ENCODE assay signal across 10 cellular contexts in the genomic region with DNA sequence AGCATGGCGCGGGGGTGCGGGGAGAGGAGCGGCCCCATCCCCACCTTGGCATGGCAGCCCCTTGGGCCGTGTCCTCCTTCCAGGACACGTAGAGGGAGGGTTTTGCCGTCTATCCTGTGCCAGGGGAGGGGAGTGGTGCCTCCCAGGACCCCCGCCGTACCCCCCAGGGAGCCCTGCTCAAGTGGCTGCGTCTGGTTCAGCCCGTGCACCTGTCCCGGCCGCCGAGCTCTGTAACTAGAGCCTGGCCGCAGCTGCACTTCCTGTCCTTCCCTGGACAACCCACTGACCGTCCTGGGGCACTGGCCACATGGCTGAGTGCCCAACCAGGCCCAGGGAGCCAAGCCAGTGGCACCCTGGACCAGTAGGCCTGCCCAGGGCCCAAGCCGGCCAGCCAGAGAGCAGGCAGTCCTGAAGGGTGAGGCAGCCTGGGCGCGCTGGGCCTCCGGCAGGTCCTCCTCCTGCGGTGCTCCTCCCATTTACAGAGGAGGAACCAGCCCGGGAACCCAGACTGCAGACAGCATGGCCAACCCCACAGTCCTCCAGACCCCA. TPM values are rescaled to one million over a fixed set of nuclear protein-coding genes. Genes with fewer than 3 reads are reported as not detected.
DNase-seq lines count a peak whose midpoint lies in the region; FAIRE-seq and TF ChIP-seq lines count a peak whose summit lies in the region.
"Had no signal": no experiment of that assay in that cellular context is flagged by ENCODE, and none has a peak within 500 bp of the region (broad histone marks: within the 10 kb centered on the region; RNA-seq: fewer than 3 reads in every experiment).

No MANE protein-coding gene starts in this region.

- TF ChIP-seq POLR2A in breast epithelium (IDR thresholded peaks at IDR 0.05): no peak
- TF ChIP-seq POLR2A in thyroid gland (IDR thresholded peaks at IDR 0.05): no peak
- no peak for TF ChIP-seq POLR2A in GM12892 (IDR thresholded peaks at IDR 0.05; ENCODE audit: low read depth, low read length)

- peak; percentile 67 for DNase-seq in NCI-H2196 (lab: John Stamatoyannopoulos, UW; ENCODE audit: unreplicated experiment)
- no peak for DNase-seq in breast epithelium (ENCODE audit: low spot score in 2 of 2)
- peak in 1 of 2 donors; percentile 53 for DNase-seq in thyroid gland
- no peak for DNase-seq in COLO668 (lab: John Stamatoyannopoulos, UW; ENCODE audit: unreplicated experiment)
- no peak for DNase-seq in activated CD4-positive, alpha-beta memory T cell treated with anti-CD3 and anti-CD28 coated beads for 36 hours
- DNase-seq in GM12892 (ENCODE audit: insufficient read length): no peak
- no peak for DNase-seq in activated CD4-positive, alpha-beta T cell treated with anti-CD3 and anti-CD28 coated beads for 4 hours
- DNase-seq: activated CD4-positive, alpha-beta T cell treated with anti-CD3 and anti-CD28 coated beads for 36 hours; stimulated activated CD4-positive, alpha-beta T cell treated with anti-CD3 and anti-CD28 coated beads, Interleukin-12 subunit alpha, Interleukin-12 subunit beta, amount 100 ng/mL, for 4 hours had no signal

- no peak overlapping the region for H3K27ac Mint-ChIP-seq in activated CD4-positive, alpha-beta memory T cell treated with anti-CD3 and anti-CD28 coated beads for 36 hours
- H3K27ac Mint-ChIP-seq: activated CD4-positive, alpha-beta T cell treated with anti-CD3 and anti-CD28 coated beads for 36 hours had no signal

- no peak for FAIRE-seq in GM12892 (lab: Jason Lieb, UNC)

- H3K9me3 ChIP-seq in breast epithelium (no peaks in the 10 kb centered on the region), liver (ENCODE audit: control insufficient read depth in 4 of 4, low read length in 3 of 4) (no peaks in the 10 kb centered on the region), thyroid gland (no peaks in the 10 kb centered on the region)

- peak in 1 of 2 donors; percentile 62 for TF ChIP-seq RAD21 in liver (IDR thresholded peaks at IDR 0.05)

- H3K27ac ChIP-seq in breast epithelium (peak overlapping the region; percentile 79 to 92), liver (ENCODE audit: low read depth in 1 of 2, low read length in 2 of 2) (peak overlapping the region; percentile 82 to 86), thyroid gland (peak overlapping the region; percentile 90 to 97 (median 92))

- no peaks in the 10 kb centered on the region for H3K4me1 Mint-ChIP-seq in activated CD4-positive, alpha-beta memory T cell treated with anti-CD3 and anti-CD28 coated beads for 36 hours (ENCODE audit: low read depth)
- H3K4me1 Mint-ChIP-seq: activated CD4-positive, alpha-beta T cell treated with anti-CD3 and anti-CD28 coated beads for 36 hours had no signal

- POLR2A ChIA-PET in activated CD4-positive, alpha-beta memory T cell treated with anti-CD3 and anti-CD28 coated beads for 36 hours (lab: Charles Lee): no interaction called here

- 29% methylated on average over 22 of the region's 22 CpGs for WGBS in liver
- 61 to 100% methylated on average over 4 to 10 of the region's 22 CpGs for WGBS in thyroid gland, 2 donors

- H3K36me3 ChIP-seq in breast epithelium (no peaks in the 10 kb centered on the region), liver (ENCODE audit: control insufficient read depth in 4 of 4, insufficient read depth in 3 of 4, low read depth in 1 of 4, low read length in 3 of 4) (peaks cover 0 to 2% (median 0%) of the 10 kb centered on the region in 4 donors), thyroid gland (no peaks in the 10 kb centered on the region)

- H3K9ac ChIP-seq in liver (ENCODE audit: low read depth in 1 of 2, low read length in 2 of 2): no peak overlapping the region

- intact Hi-C loops in breast epithelium (cut with DNase I; ENCODE audit: low total_unique reads) (no loop called here), thyroid gland (cut with DNase I) (no loop called here)
- intact Hi-C loops in activated CD4-positive, alpha-beta memory T cell treated with anti-CD3 and anti-CD28 coated beads for 36 hours (cut with micrococcal nuclease): no loop called here

- H3K4me3 Mint-ChIP-seq in activated CD4-positive, alpha-beta memory T cell treated with anti-CD3 and anti-CD28 coated beads for 36 hours: no peak overlapping the region
- H3K4me3 Mint-ChIP-seq: activated CD4-positive, alpha-beta T cell treated with anti-CD3 and anti-CD28 coated beads for 36 hours had no signal

- TF ChIP-seq CTCF in breast epithelium (IDR thresholded peaks at IDR 0.05) (no peak), liver (IDR thresholded peaks at IDR 0.05; ENCODE audit: low read depth, low read length, missing input control) (no peak), thyroid gland (IDR thresholded peaks at IDR 0.05) (no peak)

- H3K27me3 Mint-ChIP-seq in activated CD4-positive, alpha-beta memory T cell treated with anti-CD3 and anti-CD28 coated beads for 36 hours: peaks cover 7% of the 10 kb centered on the region

- peaks cover 46 to 62% of the 10 kb centered on the region in 2 donors for H3K4me1 ChIP-seq in breast epithelium
- peaks cover 56 to 85% (median 72%) of the 10 kb centered on the region in 4 donors for H3K4me1 ChIP-seq in liver (ENCODE audit: control insufficient read depth in 4 of 4, insufficient read depth in 4 of 4, low read length in 3 of 4)
- H3K4me1 ChIP-seq in thyroid gland: peaks cover 85 to 96% of the 10 kb centered on the region in 2 donors

- H3K9me3 Mint-ChIP-seq in activated CD4-positive, alpha-beta memory T cell treated with anti-CD3 and anti-CD28 coated beads for 36 hours: no peaks in the 10 kb centered on the region

- CTCF ChIA-PET in activated CD4-positive, alpha-beta memory T cell treated with anti-CD3 and anti-CD28 coated beads for 36 hours (lab: Charles Lee): no interaction called here

- peak overlapping the region in 1 of 3 donors; percentile 46 for H3K4me3 ChIP-seq in breast epithelium
- H3K4me3 ChIP-seq in liver (ENCODE audit: low read depth in 1 of 3, low read length in 3 of 3): no peak overlapping the region
- no peak overlapping the region for H3K4me3 ChIP-seq in thyroid gland (replicated peaks in 1 of 3)

- no peaks in the 10 kb centered on the region for H3K27me3 ChIP-seq in breast epithelium
- no peaks in the 10 kb centered on the region for H3K27me3 ChIP-seq in liver (ENCODE audit: control insufficient read depth in 4 of 4, insufficient read depth in 4 of 4, low read length in 3 of 4)
- no peaks in the 10 kb centered on the region for H3K27me3 ChIP-seq in thyroid gland

- no peaks in the 10 kb centered on the region for H3K36me3 Mint-ChIP-seq in activated CD4-positive, alpha-beta memory T cell treated with anti-CD3 and anti-CD28 coated beads for 36 hours

TF ChIP-seq in liver, 16 proteins besides CTCF, POLR2A, EP300 and RAD21 (continues in another document):
- TF ChIP-seq FOXA1 (IDR thresholded peaks at IDR 0.05) (no peak), FOXA2 (IDR thresholded peaks at IDR 0.05) (no peak), HNF4A (conservative IDR thresholded peaks at IDR 0.05) (peak; percentile 57 to 79), YY1 (IDR thresholded peaks at IDR 0.05) (peak; percentile 67), HNF4G (IDR thresholded peaks at IDR 0.05) (no peak)

RNA-seq across cellular contexts. Expression of gene LAMA5, which starts 8.9 kb away (rescaled TPM):
- total RNA-seq in breast epithelium (100 to 1,000 TPM in 1 of 3 donors, 10 to 100 TPM in 2; 16.6 to 114 (median 53.3) TPM), liver (10 to 100 TPM in 1 of 2 donors, 1 to 10 TPM in 1; 3.6 to 40.2 TPM), thyroid gland (100 to 1,000 TPM in 3 of 4 donors, 10 to 100 TPM in 1; 93.9 to 179 (median 117) TPM)
- 10 to 100 TPM; 13.4 to 13.9 TPM for polyA plus RNA-seq in liver
- total RNA-seq in activated CD4-positive, alpha-beta memory T cell treated with anti-CD3 and anti-CD28 coated beads for 36 hours: 1 to 10 TPM in 1 of 2 experiments, under 1 TPM in 1; 0.78 to 1.1 TPM
- polyA plus RNA-seq in GM12892 (2012; ENCODE audit: missing spikeins): 1.6 TPM

RNA-seq across cellular contexts. Expression of gene RPS21, which starts 28.7 kb away (rescaled TPM):
- total RNA-seq in breast epithelium (1,000 to 10,000 TPM; 1,723 to 3,116 (median 2,974) TPM), liver (100 to 1,000 TPM; 378 to 499 TPM), thyroid gland (1,000 to 10,000 TPM; 1,818 to 3,649 (median 2,349) TPM)
- 1,000 to 10,000 TPM in 1 of 2 donors, 100 to 1,000 TPM in 1; 278 to 1,588 TPM for polyA plus RNA-seq in liver
- total RNA-seq in activated CD4-positive, alpha-beta memory T cell treated with anti-CD3 and anti-CD28 coated beads for 36 hours: 1,000 to 10,000 TPM; 2,488 to 2,529 TPM
- 4,195 TPM for polyA plus RNA-seq in GM12892 (2012; ENCODE audit: missing spikeins)

RNA-seq across cellular contexts. Expression of gene CABLES2, which starts 48.8 kb away (rescaled TPM):
- total RNA-seq in breast epithelium (1 to 10 TPM; 1.8 to 3.2 (median 2.9) TPM), liver (1 to 10 TPM; 2.0 to 3.2 TPM), thyroid gland (1 to 10 TPM; 5.8 to 8.5 (median 7.7) TPM)
- polyA plus RNA-seq in liver: 1 to 10 TPM in 1 of 2 donors, under 1 TPM in 1; 0.92 to 2.0 TPM
- total RNA-seq in activated CD4-positive, alpha-beta memory T cell treated with anti-CD3 and anti-CD28 coated beads for 36 hours: 1 to 10 TPM; 7.8 to 8.2 TPM
- 6.3 TPM for polyA plus RNA-seq in GM12892 (2012; ENCODE audit: missing spikeins)

RNA-seq across cellular contexts. Expression of gene ADRM1, which starts 55.4 kb away (rescaled TPM):
- 100 to 1,000 TPM in 2 of 3 donors, 10 to 100 TPM in 1; 80.2 to 131 (median 105) TPM for total RNA-seq in breast epithelium
- total RNA-seq in liver: 10 to 100 TPM; 45.3 to 70.9 TPM
- 10 to 100 TPM; 83.8 to 91.0 TPM for polyA plus RNA-seq in liver
- 100 to 1,000 TPM in 3 of 4 donors, 10 to 100 TPM in 1; 89.9 to 140 (median 117) TPM for total RNA-seq in thyroid gland
- 100 to 1,000 TPM in 1 of 2 experiments, 10 to 100 TPM in 1; 98.6 to 101 TPM for total RNA-seq in activated CD4-positive, alpha-beta memory T cell treated with anti-CD3 and anti-CD28 coated beads for 36 hours
- 32.6 TPM for polyA plus RNA-seq in GM12892 (2012; ENCODE audit: missing spikeins)
